ENCODE assay signal across 22 cellular contexts in genomic region chrX:42131856-42132255, GRCh38.
"Had no signal": no experiment of that assay in that cellular context is flagged by ENCODE, and none has a peak within 500 bp of the region (broad histone marks: within the 10 kb centered on the region; RNA-seq: fewer than 3 reads in every experiment).

No MANE protein-coding gene starts in this region.

- ATAC-seq: activated CD4-positive, CD25-positive, alpha-beta regulatory T cell treated with anti-CD3 and anti-CD28 coated beads, Interleukin-2, amount 50 U/mL, for 24 hours; gastroesophageal sphincter had no signal

- H3K36me3 ChIP-seq: brain microvascular endothelial cell, esophagus squamous epithelium, gastroesophageal sphincter, heart right ventricle, neural progenitor cell, transverse colon, vagina had no signal

- H3K4me3 ChIP-seq: dorsolateral prefrontal cortex, esophagus squamous epithelium, gastroesophageal sphincter, heart right ventricle, neural progenitor cell, smooth muscle cell, transverse colon, vagina had no signal

- H3K27me3 ChIP-seq: brain microvascular endothelial cell, esophagus squamous epithelium, gastroesophageal sphincter, neural progenitor cell, transverse colon, vagina had no signal

- H3K9me3 ChIP-seq: esophagus squamous epithelium, gastroesophageal sphincter, transverse colon, vagina had no signal

- DNase-seq: activated CD4-positive, alpha-beta T cell treated with anti-CD3 and anti-CD28 coated beads, Interleukin-2, amount 50 U/mL, for 1 hour; activated CD8-positive, alpha-beta memory T cell treated with anti-CD3 and anti-CD28 coated beads for 24 hours; activated naive CD4-positive, alpha-beta T cell treated with Interleukin-2 at 50 U/mL for 16 hours; anterior cingulate cortex; brain microvascular endothelial cell; dorsolateral prefrontal cortex; esophagus squamous epithelium; heart right ventricle; naive B cell; retina; stimulated activated CD4-positive, alpha-beta T cell treated with anti-CD3 and anti-CD28 coated beads, Interleukin-4, amount 100 ng/mL, for 4 hours; stimulated activated CD8-positive, alpha-beta memory T cell treated with anti-CD3 and anti-CD28 coated beads, Interleukin-4, amount 100 ng/mL, for 48 hours; stimulated activated naive CD4-positive, alpha-beta T cell treated with Interleukin-2 at 50 U/mL for 16 hours; T-helper 1 cell; T1000; transverse colon had no signal

- H3K9ac ChIP-seq: neural progenitor cell, parathyroid adenoma had no signal

- H3K79me2 ChIP-seq: parathyroid adenoma had no signal

- H3K4me1 ChIP-seq: esophagus squamous epithelium, gastroesophageal sphincter, heart right ventricle, neural progenitor cell, parathyroid adenoma, transverse colon, vagina had no signal

- H3K27ac ChIP-seq: brain microvascular endothelial cell, dorsolateral prefrontal cortex, esophagus squamous epithelium, gastroesophageal sphincter, heart right ventricle, neural progenitor cell, parathyroid adenoma, transverse colon, vagina had no signal

- H2AFZ ChIP-seq: neural progenitor cell, parathyroid adenoma had no signal

- H3K4me2 ChIP-seq: neural progenitor cell, smooth muscle cell had no signal
